13 cellular contexts compared by ENCODE assay signal in the genomic region with DNA sequence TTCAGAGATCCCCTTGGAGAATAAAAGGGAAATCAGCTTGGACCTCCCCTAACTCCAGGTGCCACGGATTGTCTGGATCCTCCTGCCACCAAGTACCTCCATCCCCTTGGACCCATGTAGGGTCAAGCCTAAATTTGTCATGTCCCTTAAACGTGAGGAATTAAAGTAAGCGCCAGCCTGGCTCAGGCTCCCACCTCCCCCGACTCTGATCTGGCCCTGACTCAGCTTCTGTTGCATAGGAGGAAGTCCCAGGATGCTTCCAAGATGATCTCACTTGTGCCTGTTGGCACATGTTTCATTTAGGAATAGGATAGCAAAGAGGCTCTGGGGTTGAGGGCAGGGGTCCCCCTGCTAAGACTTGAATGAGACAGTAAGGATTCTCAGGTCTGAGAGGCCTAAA.
DNase-seq lines count a peak whose midpoint lies in the region; TF ChIP-seq lines count a peak whose summit lies in the region.
"Had no signal": no experiment of that assay in that cellular context is flagged by ENCODE, and none has a peak within 500 bp of the region (broad histone marks: within the 10 kb centered on the region; RNA-seq: fewer than 3 reads in every experiment).

No MANE protein-coding gene starts in this region.

- peaks cover 6% of the 10 kb centered on the region for H3K27me3 Mint-ChIP-seq in brain
- H3K27me3 Mint-ChIP-seq: CD4-positive, CD25-positive, alpha-beta regulatory T cell had no signal

- H3K27me3 ChIP-seq in AG04450 (ENCODE audit: control insufficient read depth, insufficient read depth, low read length): no peaks in the 10 kb centered on the region
- H3K27me3 ChIP-seq: colonic mucosa had no signal

- CTCF ChIA-PET in AG04450 (lab: Charles Lee): no interaction called here

- POLR2A ChIA-PET in AG04450 (lab: Yijun Ruan, JAX): no interaction called here

- H3K4me3 Mint-ChIP-seq in brain: no peak overlapping the region
- H3K4me3 Mint-ChIP-seq: activated T-cell treated with anti-CD3 and anti-CD28 coated beads, Interleukin-2, amount 50 U/mL, for 72 hours; neural crest cell had no signal

- DNase-seq in AG04450 (ENCODE audit: low read depth, low spot score) (peak; percentile 49), HS-5 (ENCODE audit: low read depth) (peak; percentile 77), kidney glomerular epithelial cell (lab: John Stamatoyannopoulos, UW) (peak; percentile 41), NCI-H526 treated with DMSO at 0.1 percent for 48 hours (lab: John Stamatoyannopoulos, UW) (no peak), NCI-H1105 treated with DMSO at 0.1 percent for 48 hours (lab: John Stamatoyannopoulos, UW) (no peak)
- DNase-seq in stimulated activated CD4-positive, alpha-beta T cell treated with anti-CD3 and anti-CD28 coated beads, Interleukin-4, amount 100 ng/mL, for 1 hour: no peak
- DNase-seq in stimulated activated CD4-positive, alpha-beta T cell treated with anti-CD3 and anti-CD28 coated beads, Interleukin-15, amount 100 ng/mL, for 24 hours: no peak
- DNase-seq: activated T-cell treated with anti-CD3 and anti-CD28 coated beads, Interleukin-2, amount 50 U/mL, for 72 hours; colonic mucosa; stimulated activated CD4-positive, alpha-beta T cell treated with anti-CD3 and anti-CD28 coated beads, Interleukin-1b, Interleukin-23, amount 100 ng/mL, for 48 hours had no signal

- peak overlapping the region; percentile 71 for H3K27ac ChIP-seq in AG04450 (ENCODE audit: low read depth, low read length)
- H3K27ac ChIP-seq: colonic mucosa had no signal

- H3K9me3 Mint-ChIP-seq in brain: peaks cover 0 to 6% (median 0%) of the 10 kb centered on the region in 5 experiments

- H3K36me3 Mint-ChIP-seq in brain: no peaks in the 10 kb centered on the region

- TF ChIP-seq CTCF in AG04450 (IDR thresholded peaks at IDR 0.05; ENCODE audit: low read depth, low read length) (no peak), brain (conservative IDR thresholded peaks at IDR 0.05) (no peak)

- H3K27ac Mint-ChIP-seq in brain: peak overlapping the region in 3 of 5 experiments; percentile 21 to 95 (median 26)
- H3K27ac Mint-ChIP-seq: activated T-cell treated with anti-CD3 and anti-CD28 coated beads, Interleukin-2, amount 50 U/mL, for 72 hours had no signal

- H3K4me3 ChIP-seq in AG04450 (ENCODE audit: low read depth, low read length): no peak overlapping the region
- H3K4me3 ChIP-seq: colonic mucosa had no signal

- H3K9me3 ChIP-seq in AG04450 (ENCODE audit: control insufficient read depth, insufficient read depth, low read length): peaks cover 7% of the 10 kb centered on the region; the same call in 1 of the 2 replicates
- H3K9me3 ChIP-seq: colonic mucosa had no signal

- H3K4me1 Mint-ChIP-seq in brain: peaks cover 63% of the 10 kb centered on the region

Comparison
In these comparisons a context has a peak if more than half of its experiments do, and no peak if none do; other contexts are left out.
1. DNase-seq: peak in AG04450 (single experiment), HS-5 (single experiment) and kidney glomerular epithelial cell (single experiment); none in stimulated activated CD4-positive, alpha-beta T cell treated with anti-CD3 and anti-CD28 coated beads, Interleukin-4, amount 100 ng/mL, for 1 hour (single experiment), NCI-H526 treated with DMSO at 0.1 percent for 48 hours (single experiment), stimulated activated CD4-positive, alpha-beta T cell treated with anti-CD3 and anti-CD28 coated beads, Interleukin-15, amount 100 ng/mL, for 24 hours (single experiment) and NCI-H1105 treated with DMSO at 0.1 percent for 48 hours (single experiment).